Comparison of ENCODE assay signal across 18 cellular contexts in the genomic region with DNA sequence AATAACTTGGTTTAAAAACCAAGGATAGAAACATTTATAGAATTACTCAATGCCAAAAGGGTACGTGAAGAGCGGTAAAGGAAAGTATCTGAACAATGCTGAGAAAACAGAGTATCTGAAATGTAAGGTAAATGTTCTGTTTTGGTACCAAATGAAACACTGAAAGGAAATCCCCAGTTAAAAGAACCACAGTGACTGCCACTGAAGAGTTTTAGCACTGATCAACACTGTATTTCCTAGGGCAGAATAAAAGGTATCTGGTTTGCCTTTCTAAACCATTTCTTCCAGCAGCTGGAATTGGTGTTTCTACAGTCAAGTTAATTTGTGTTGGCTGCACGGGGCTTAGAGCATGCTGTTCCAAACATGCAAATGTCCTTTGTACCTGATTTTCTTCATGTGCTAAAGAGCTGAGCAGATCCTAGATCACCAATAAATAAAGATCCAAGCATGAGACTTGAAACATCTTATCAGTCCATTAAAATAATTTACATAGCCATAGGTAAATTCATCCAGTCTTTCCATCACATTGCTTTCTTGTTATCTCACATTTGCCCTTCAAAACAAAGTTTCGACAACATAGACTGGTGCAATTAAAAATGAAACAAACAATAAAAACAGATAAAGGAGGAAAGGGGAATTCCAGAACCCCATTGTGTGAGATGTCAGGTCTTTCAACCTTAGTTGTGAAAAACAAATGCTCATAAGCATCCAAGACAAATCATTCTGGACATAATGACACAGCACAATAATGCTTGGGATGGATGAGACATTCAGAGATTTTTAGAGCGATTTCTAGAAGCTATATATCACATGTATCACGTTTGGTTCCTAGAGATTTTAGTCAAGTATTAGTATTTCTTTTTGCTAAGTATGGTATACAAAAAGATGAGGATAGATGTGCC. TPM values are rescaled to one million over a fixed set of nuclear protein-coding genes. Genes with fewer than 3 reads are reported as not detected.
A peak's percentile ranks its signal among the peaks of the same experiment; 100 is the strongest.
DNase-seq lines count a peak whose midpoint lies in the region; ATAC-seq lines count a peak whose summit lies in the region.
"Had no signal": no experiment of that assay in that cellular context is flagged by ENCODE, and none has a peak within 500 bp of the region (broad histone marks: within the 10 kb centered on the region; RNA-seq: fewer than 3 reads in every experiment).

No MANE protein-coding gene starts in this region.

- peaks cover 22% of the 10 kb centered on the region for H3K4me1 Mint-ChIP-seq in activated T-cell treated with anti-CD3 and anti-CD28 coated beads, Interleukin-2, amount 50 U/mL, for 72 hours (ENCODE audit: low read depth)
- peaks cover 20% of the 10 kb centered on the region for H3K4me1 Mint-ChIP-seq in T-helper 1 cell treated with Interleukin-12 subunit alpha and Interleukin-12 subunit beta and Interleukin-4 antibody, amounts not matched to agents 30 μg/mL and 1 μg/mL, for 36 hours (ENCODE audit: low read depth)

- H3K27me3 Mint-ChIP-seq in activated T-cell treated with anti-CD3 and anti-CD28 coated beads, Interleukin-2, amount 50 U/mL, for 72 hours (ENCODE audit: low read depth) = peaks cover 4% of the 10 kb centered on the region
- peaks cover 22% of the 10 kb centered on the region for H3K27me3 Mint-ChIP-seq in T-helper 1 cell treated with Interleukin-12 subunit alpha and Interleukin-12 subunit beta and Interleukin-4 antibody, amounts not matched to agents 30 μg/mL and 1 μg/mL, for 36 hours (ENCODE audit: low read depth)

- peak overlapping the region; percentile 39 for H3K27ac Mint-ChIP-seq in activated T-cell treated with anti-CD3 and anti-CD28 coated beads, Interleukin-2, amount 50 U/mL, for 72 hours
- peak overlapping the region; percentile 27 for H3K27ac Mint-ChIP-seq in T-helper 1 cell treated with Interleukin-12 subunit alpha and Interleukin-12 subunit beta and Interleukin-4 antibody, amounts not matched to agents 30 μg/mL and 1 μg/mL, for 36 hours

- H3K4me3 Mint-ChIP-seq in activated T-cell treated with anti-CD3 and anti-CD28 coated beads, Interleukin-2, amount 50 U/mL, for 72 hours = peak overlapping the region in 1 of 2 donors; percentile 54
- H3K4me3 Mint-ChIP-seq in T-helper 1 cell treated with Interleukin-12 subunit alpha and Interleukin-12 subunit beta and Interleukin-4 antibody, amounts not matched to agents 30 μg/mL and 1 μg/mL, for 36 hours = peak overlapping the region; percentile 29

- H3K4me1 ChIP-seq in iPS-18a (ENCODE audit: control insufficient read depth, low read depth, low read length) = peaks cover 25% of the 10 kb centered on the region
- H3K4me1 ChIP-seq: BE2C, HAP-1 had no signal

- ATAC-seq in activated T-cell treated with anti-CD3 and anti-CD28 coated beads, Interleukin-2, amount 50 U/mL, for 72 hours (replicated peaks in 1 of 2) = peak; percentile 52 to 76
- ATAC-seq in HG02885 (IDR thresholded peaks at IDR 0.05; ENCODE audit: poor library complexity, unreplicated experiment) (no peak), HG03097 (IDR thresholded peaks at IDR 0.05; ENCODE audit: low FRiP score, unreplicated experiment) (no peak)

- no peak for DNase-seq in activated T-cell treated with anti-CD3 and anti-CD28 coated beads, Interleukin-2, amount 50 U/mL, for 72 hours
- no peak for DNase-seq in activated T-cell treated with anti-CD3 and anti-CD28 coated beads, Interleukin-2, amount 50 U/mL, for 48 hours
- DNase-seq in superior temporal gyrus (ENCODE audit: extremely low spot score) = peak; percentile 59
- no peak for DNase-seq in activated naive CD4-positive, alpha-beta T cell (lab: John Stamatoyannopoulos, UW)
- DNase-seq: BE2C, GF-D8, NCI-H1092 treated with DMSO at 0.1 percent for 48 hours, NCI-H1436 treated with DMSO at 0.1 percent for 48 hours, NCI-H1930, NCI-H345, NCI-H524, OCI-M1, SJCRH30 had no signal

- peaks cover 0 to 2% of the 10 kb centered on the region in 2 donors for H3K36me3 Mint-ChIP-seq in activated T-cell treated with anti-CD3 and anti-CD28 coated beads, Interleukin-2, amount 50 U/mL, for 72 hours (ENCODE audit: insufficient read depth in 2 of 2)
- H3K36me3 Mint-ChIP-seq in T-helper 1 cell treated with Interleukin-12 subunit alpha and Interleukin-12 subunit beta and Interleukin-4 antibody, amounts not matched to agents 30 μg/mL and 1 μg/mL, for 36 hours (ENCODE audit: low read depth) = no peaks in the 10 kb centered on the region

- no peaks in the 10 kb centered on the region for H3K27me3 ChIP-seq in iPS-18a (ENCODE audit: control insufficient read depth, insufficient read depth, low read length)
- H3K27me3 ChIP-seq: BE2C, SJCRH30 had no signal

- no peaks in the 10 kb centered on the region for H3K36me3 ChIP-seq in iPS-18a (ENCODE audit: control insufficient read depth, low read depth, low read length)
- H3K36me3 ChIP-seq: BE2C, HAP-1, SJCRH30 had no signal

- H3K9ac ChIP-seq in iPS-18a (ENCODE audit: low read length) = peak overlapping the region; percentile 33

- H3K4me3 ChIP-seq in iPS-18a (ENCODE audit: low read length) = no peak overlapping the region
- H3K4me3 ChIP-seq: HAP-1, SJCRH30 had no signal

- no peaks in the 10 kb centered on the region for H3K9me3 Mint-ChIP-seq in activated T-cell treated with anti-CD3 and anti-CD28 coated beads, Interleukin-2, amount 50 U/mL, for 72 hours
- no peaks in the 10 kb centered on the region for H3K9me3 Mint-ChIP-seq in T-helper 1 cell treated with Interleukin-12 subunit alpha and Interleukin-12 subunit beta and Interleukin-4 antibody, amounts not matched to agents 30 μg/mL and 1 μg/mL, for 36 hours

- H3K9me3 ChIP-seq in iPS-18a (ENCODE audit: control insufficient read depth, low read depth, low read length) = no peaks in the 10 kb centered on the region
- H3K9me3 ChIP-seq: BE2C, HAP-1, SJCRH30 had no signal

- H3K27ac ChIP-seq in iPS-18a (ENCODE audit: low read length) = peak overlapping the region; percentile 63
- H3K27ac ChIP-seq: SJCRH30 had no signal

RNA-seq across cellular contexts. Expression of a gene that starts 38.6 kb away (rescaled TPM):
- total RNA-seq in activated T-cell treated with anti-CD3 and anti-CD28 coated beads, Interleukin-2, amount 50 U/mL, for 72 hours = 1 to 10 TPM; 1.2 to 1.7 TPM

Comparison
In these comparisons a context has a peak if more than half of its experiments do, and no peak if none do; other contexts are left out.
1. ATAC-seq: peak in activated T-cell treated with anti-CD3 and anti-CD28 coated beads, Interleukin-2, amount 50 U/mL, for 72 hours (2 of 2); none in HG02885 (single experiment) and HG03097 (single experiment).